In the genomic region with DNA sequence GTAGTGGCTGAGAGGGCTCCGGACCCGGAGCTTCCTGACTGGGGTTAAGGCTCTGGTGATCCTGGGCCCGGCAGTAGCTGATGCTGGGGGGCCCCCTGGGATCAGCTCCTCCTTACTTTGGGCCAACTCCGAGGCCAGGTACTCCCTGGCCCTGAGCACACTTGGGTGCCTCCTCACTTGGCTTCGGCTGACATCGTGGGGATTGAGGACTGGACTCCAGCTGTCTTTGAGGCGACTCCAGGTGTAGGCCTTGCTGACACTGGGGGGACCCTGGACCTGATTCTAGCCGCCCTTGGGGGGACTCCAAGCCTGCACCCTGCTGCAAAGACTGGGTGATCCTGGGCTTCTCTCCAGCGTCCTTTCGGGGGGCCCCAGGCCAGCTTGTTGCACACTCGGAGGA, we compare ENCODE assay signal across 32 cellular contexts.
"Had no signal": no experiment of that assay in that cellular context is flagged by ENCODE, and none has a peak within 500 bp of the region (broad histone marks: within the 10 kb centered on the region; RNA-seq: fewer than 3 reads in every experiment).

No MANE protein-coding gene starts in this region.

- H3K9me3 ChIP-seq: adrenal gland, body of pancreas, breast epithelium had no signal

- ATAC-seq: activated CD8-positive, alpha-beta T cell treated with anti-CD3 and anti-CD28 coated beads for 36 hours; activated naive CD4-positive, alpha-beta T cell treated with anti-CD3 and anti-CD28 coated beads, Interleukin-2, amount 50 U/mL, for 72 hours; activated T-cell treated with anti-CD3 and anti-CD28 coated beads, Interleukin-2, amount 50 U/mL, for 4 hours; activated T-cell treated with anti-CD3 and anti-CD28 coated beads, Interleukin-2, amount 50 U/mL, for 72 hours; activated T-helper 17 cell treated with anti-CD3 and anti-CD28 coated beads, Interleukin-2, amount 50 U/mL, for 72 hours; body of pancreas had no signal

- H3K36me3 ChIP-seq: adrenal gland, brain microvascular endothelial cell, breast epithelium had no signal

- H3K4me3 ChIP-seq: adrenal gland, body of pancreas, breast epithelium had no signal

- DNase-seq: activated B cell treated with CpG ODN at 0.5 μM for 24 hours; activated CD4-positive, alpha-beta memory T cell treated with anti-CD3 and anti-CD28 coated beads for 36 hours; activated CD4-positive, alpha-beta T cell treated with anti-CD3 and anti-CD28 coated beads for 4 hours; activated CD4-positive, alpha-beta T cell treated with anti-CD3 and anti-CD28 coated beads, Interleukin-2, amount 10 ng/mL, durations not matched to agents 24 days and 14 days; activated CD4-positive, alpha-beta T cell treated with anti-CD3 and anti-CD28 coated beads, Interleukin-2, amount 50 U/mL, for 1 hour; activated CD4-positive, alpha-beta T cell treated with anti-CD3 and anti-CD28 coated beads, Interleukin-2, amount 50 U/mL, for 4 hours; activated CD4-positive, CD25-positive, alpha-beta regulatory T cell treated with anti-CD3 and anti-CD28 coated beads, Interleukin-2, amount 50 U/mL, for 72 hours; activated CD8-positive, alpha-beta memory T cell treated with anti-CD3 and anti-CD28 coated beads, Interleukin-2, amount 50 U/mL, for 4 hours; activated CD8-positive, alpha-beta T cell treated with anti-CD3 and anti-CD28 coated beads for 36 hours; activated effector memory CD4-positive, alpha-beta T cell treated with anti-CD3 and anti-CD28 coated beads, Interleukin-2, amount 50 U/mL, for 16 hours; activated gamma-delta T cell treated with Interleukin-2 at 50 U/mL for 16 hours; activated naive CD4-positive, alpha-beta T cell; activated naive CD4-positive, alpha-beta T cell treated with anti-CD3 and anti-CD28 coated beads for 36 hours; activated naive CD4-positive, alpha-beta T cell treated with anti-CD3 and anti-CD28 coated beads, Interleukin-2, amount 50 U/mL, for 16 hours; activated naive CD8-positive, alpha-beta T cell treated with anti-CD3 and anti-CD28 coated beads for 36 hours; activated T-cell treated with anti-CD3 and anti-CD28 coated beads for 4 hours; activated T-cell treated with anti-CD3 and anti-CD28 coated beads, Interleukin-2, amount 50 U/mL, for 1 hour; activated T-cell treated with anti-CD3 and anti-CD28 coated beads, Interleukin-2, amount 50 U/mL, for 4 hours; activated T-cell treated with anti-CD3 and anti-CD28 coated beads, Interleukin-2, amount 50 U/mL, for 72 hours; adrenal gland; amniotic stem cell; aorta; body of pancreas; brain microvascular endothelial cell; central memory CD4-positive, alpha-beta T cell; T-helper 1 cell; T-helper 2 cell; T-helper 9 cell had no signal

- H3K27me3 ChIP-seq: adrenal gland, body of pancreas, brain microvascular endothelial cell, breast epithelium had no signal

- H3K4me1 ChIP-seq: adrenal gland, body of pancreas, breast epithelium had no signal

- H3K27ac ChIP-seq: adrenal gland, body of pancreas, brain microvascular endothelial cell, breast epithelium, VCaP had no signal
